8 cellular contexts compared by ENCODE assay signal in the genomic region with DNA sequence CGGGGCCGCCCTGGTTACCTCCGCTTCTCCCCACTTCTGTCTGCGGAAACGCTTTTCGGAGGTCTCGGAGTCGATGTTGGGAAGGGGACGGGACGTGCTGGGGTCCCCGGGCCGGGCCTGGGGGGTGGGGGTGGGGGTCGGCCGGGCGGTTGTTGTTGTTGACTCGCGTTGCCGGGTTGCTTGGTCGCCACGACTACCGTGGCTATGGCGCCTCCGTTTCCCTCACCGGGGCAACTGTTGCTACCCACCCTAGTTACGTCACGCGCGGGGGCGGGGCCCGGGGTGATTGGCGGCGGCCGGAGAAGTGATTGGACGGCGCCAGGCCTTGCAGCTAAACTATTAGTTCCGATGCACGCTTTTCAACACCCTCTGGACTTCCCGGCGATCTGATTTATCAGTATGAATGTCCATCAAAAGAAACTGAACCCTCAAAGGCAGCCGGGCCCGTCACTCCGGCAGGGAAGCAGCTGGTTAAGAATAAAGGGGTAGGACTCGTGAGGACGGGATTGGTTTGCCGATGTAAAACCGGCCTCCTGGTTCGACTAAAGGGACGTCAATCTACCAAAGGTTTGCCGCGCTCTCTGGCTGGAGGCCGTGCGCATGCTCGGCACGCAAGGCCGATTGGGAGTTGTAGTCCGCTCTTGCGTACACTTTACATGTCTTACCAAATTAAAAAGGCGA.
DNase-seq lines count a peak whose midpoint lies in the region; ATAC-seq and TF ChIP-seq lines count a peak whose summit lies in the region.

Gene RFX1 (minus strand): TSS at position 236 of the 681 bp plus-strand sequence. CDS start 12,477 bp downstream, outside the sequence.

- H3K27me3 ChIP-seq in neutrophil: no peaks in the 10 kb centered on the region

- peaks cover 40% of the 10 kb centered on the region for H3K4me1 Mint-ChIP-seq in activated naive CD4-positive, alpha-beta T cell treated with anti-CD3 and anti-CD28 coated beads, Interleukin-2, amount 50 U/mL, for 24 hours

- peak; percentile 100 for DNase-seq in GM04503 (ENCODE audit: low read depth)
- peak; percentile 99 for DNase-seq in NCI-H1105 (lab: John Stamatoyannopoulos, UW)
- peak; percentile 99 for DNase-seq in SKM-1 (lab: John Stamatoyannopoulos, UW; ENCODE audit: unreplicated experiment)
- DNase-seq in germinal center (ENCODE audit: low spot score): peak; percentile 93
- DNase-seq in superior temporal gyrus (ENCODE audit: extremely low spot score): peak; percentile 100

- no peaks in the 10 kb centered on the region for H3K9me3 ChIP-seq in neutrophil

- peak within 1 kb of the TSS; percentile 96 to 97 for H3K4me3 ChIP-seq in neutrophil (ENCODE audit: low read depth in 1 of 2, low read length in 1 of 2)

- H3K27ac ChIP-seq in neutrophil: peak within 1 kb of the TSS; percentile 98

- peak within 1 kb of the TSS; percentile 93 for H3K4me3 Mint-ChIP-seq in activated naive CD4-positive, alpha-beta T cell treated with anti-CD3 and anti-CD28 coated beads, Interleukin-2, amount 50 U/mL, for 24 hours

- TF ChIP-seq CTCF in neutrophil (IDR thresholded peaks at IDR 0.05): no peak

- H3K36me3 Mint-ChIP-seq in activated naive CD4-positive, alpha-beta T cell treated with anti-CD3 and anti-CD28 coated beads, Interleukin-2, amount 50 U/mL, for 24 hours: no peaks in the 10 kb centered on the region

- ATAC-seq in HG02642 (IDR thresholded peaks at IDR 0.05; ENCODE audit: poor library complexity, unreplicated experiment): peak; percentile 78

- peak within 1 kb of the TSS; percentile 97 for H3K27ac Mint-ChIP-seq in activated naive CD4-positive, alpha-beta T cell treated with anti-CD3 and anti-CD28 coated beads, Interleukin-2, amount 50 U/mL, for 24 hours

- H3K36me3 ChIP-seq in neutrophil: no peaks in the 10 kb centered on the region

- H3K4me1 ChIP-seq in neutrophil (ENCODE audit: control insufficient read depth in 1 of 2, insufficient read depth in 1 of 2, low read depth in 1 of 2, low read length in 1 of 2): peaks cover 12 to 18% of the 10 kb centered on the region in 2 experiments

- H3K9me3 Mint-ChIP-seq in activated naive CD4-positive, alpha-beta T cell treated with anti-CD3 and anti-CD28 coated beads, Interleukin-2, amount 50 U/mL, for 24 hours: no peaks in the 10 kb centered on the region

- H3K27me3 Mint-ChIP-seq in activated naive CD4-positive, alpha-beta T cell treated with anti-CD3 and anti-CD28 coated beads, Interleukin-2, amount 50 U/mL, for 24 hours: no peaks in the 10 kb centered on the region

Comparison
In these comparisons a context has a peak if more than half of its experiments do, and no peak if none do; other contexts are left out.
1. Peak in every context shown above with its lines: DNase-seq, ATAC-seq, H3K4me3 ChIP-seq and H3K27ac ChIP-seq.